8 cellular contexts compared by ENCODE assay signal in the genomic region with DNA sequence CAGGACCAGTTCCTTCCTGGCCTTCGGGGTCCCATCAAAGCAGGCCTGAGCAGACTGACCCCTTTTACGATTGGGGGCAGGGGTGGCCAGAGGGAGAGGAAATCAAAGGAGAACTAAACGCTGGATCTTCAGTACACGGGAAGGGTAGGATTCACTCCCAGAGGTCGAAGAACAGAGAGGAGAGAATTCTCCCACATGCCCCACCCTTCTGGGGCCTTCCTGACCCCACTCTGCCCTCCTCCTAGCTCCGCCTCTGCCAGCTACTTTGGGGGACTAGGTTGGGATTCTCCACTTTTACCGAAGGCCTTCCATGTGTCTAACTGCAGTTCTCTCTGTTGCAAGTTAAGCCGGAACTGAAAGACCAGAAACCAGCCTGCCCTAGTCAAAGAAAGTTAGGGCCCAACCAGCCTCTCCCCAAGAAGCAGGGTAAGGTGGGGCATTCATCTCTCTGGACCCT. TPM values are rescaled to one million over a fixed set of nuclear protein-coding genes. Genes with fewer than 3 reads are reported as not detected.
DNase-seq lines count a peak whose midpoint lies in the region; ATAC-seq and TF ChIP-seq lines count a peak whose summit lies in the region.

No MANE protein-coding gene starts in this region.

- TF ChIP-seq POLR2A in NB4 (IDR thresholded peaks at IDR 0.05; ENCODE audit: extremely low read depth, insufficient read length): peak; percentile 29
- no peak for TF ChIP-seq POLR2A in body of pancreas (IDR thresholded peaks at IDR 0.05)

- no peaks in the 10 kb centered on the region for H3K9me3 ChIP-seq in body of pancreas

- WGBS in body of pancreas, 2 donors: 23 to 42% methylated on average over 8 of the region's 8 CpGs

- H3K4me3 ChIP-seq in NB4 (ENCODE audit: low read depth, low read length): peak overlapping the region; percentile 92
- H3K4me3 ChIP-seq in body of pancreas: peak overlapping the region; percentile 44 to 85

- no peak for TF ChIP-seq CTCF in NB4 (IDR thresholded peaks at IDR 0.05; ENCODE audit: low read depth, low read length)
- TF ChIP-seq CTCF in body of pancreas (IDR thresholded peaks at IDR 0.05): no peak

- no peak for ATAC-seq in body of pancreas
- no peak for ATAC-seq in GM21515 (IDR thresholded peaks at IDR 0.05; ENCODE audit: unreplicated experiment)
- ATAC-seq in HG02610 (IDR thresholded peaks at IDR 0.05; ENCODE audit: unreplicated experiment): no peak

- no peaks in the 10 kb centered on the region for H3K36me3 ChIP-seq in body of pancreas (replicated peaks in 1 of 2; ENCODE audit: insufficient read depth in 1 of 2, low read depth in 2 of 2)

- peak overlapping the region; percentile 85 to 92 (median 86) for H3K27ac ChIP-seq in body of pancreas
- peak overlapping the region; percentile 97 for H3K27ac ChIP-seq in layer of hippocampus (ENCODE audit: low read depth, low read length)
- peak overlapping the region; percentile 97 for H3K27ac ChIP-seq in temporal lobe (ENCODE audit: low read depth, low read length)

- H3K4me1 ChIP-seq in body of pancreas: peaks cover 60% of the 10 kb centered on the region

- H3K27me3 ChIP-seq in body of pancreas (no peaks in the 10 kb centered on the region), layer of hippocampus (ENCODE audit: control insufficient read depth, insufficient read depth, low read length) (no peaks in the 10 kb centered on the region)

- intact Hi-C loops in body of pancreas (cut with DNase I): no loop called here

- DNase-seq in GF-D8 (lab: John Stamatoyannopoulos, UW): peak; percentile 28
- peak; percentile 69 for DNase-seq in NB4 (ENCODE audit: low read depth)
- no peak for DNase-seq in body of pancreas
- no peak for DNase-seq in NCI-H1048 (lab: John Stamatoyannopoulos, UW)

RNA-seq across cellular contexts. Expression of a gene that starts 0.7 kb away (rescaled TPM):
- total RNA-seq in body of pancreas: 10 to 100 TPM; 31.9 to 32.6 TPM
- total RNA-seq in temporal lobe: 86.5 TPM

RNA-seq across cellular contexts. Expression of a gene that starts 37.6 kb away (rescaled TPM):
- under 1 TPM in 1 of 2 donors, not detected in 1; 0.26 TPM for total RNA-seq in body of pancreas
- not detected for total RNA-seq in temporal lobe

RNA-seq across cellular contexts. Expression of a gene that starts 41.8 kb away (rescaled TPM):
- total RNA-seq in body of pancreas (100 to 1,000 TPM; 179 to 291 TPM), temporal lobe (177 TPM)

RNA-seq across cellular contexts. Expression of a gene that starts 44.8 kb away (rescaled TPM):
- total RNA-seq in body of pancreas (10 to 100 TPM; 32.7 to 40.5 TPM), temporal lobe (24.8 TPM)

Comparison
In these comparisons a context has a peak if more than half of its experiments do, and no peak if none do; other contexts are left out.
1. DNase-seq: peak in GF-D8 (single experiment) and NB4 (single experiment); none in body of pancreas (0 of 4) and NCI-H1048 (single experiment).
2. Peak in every context shown above with its lines, with median percentiles within 50 percentile points of each other: H3K27ac ChIP-seq.